8 cellular contexts compared by ENCODE assay signal in the genomic region with DNA sequence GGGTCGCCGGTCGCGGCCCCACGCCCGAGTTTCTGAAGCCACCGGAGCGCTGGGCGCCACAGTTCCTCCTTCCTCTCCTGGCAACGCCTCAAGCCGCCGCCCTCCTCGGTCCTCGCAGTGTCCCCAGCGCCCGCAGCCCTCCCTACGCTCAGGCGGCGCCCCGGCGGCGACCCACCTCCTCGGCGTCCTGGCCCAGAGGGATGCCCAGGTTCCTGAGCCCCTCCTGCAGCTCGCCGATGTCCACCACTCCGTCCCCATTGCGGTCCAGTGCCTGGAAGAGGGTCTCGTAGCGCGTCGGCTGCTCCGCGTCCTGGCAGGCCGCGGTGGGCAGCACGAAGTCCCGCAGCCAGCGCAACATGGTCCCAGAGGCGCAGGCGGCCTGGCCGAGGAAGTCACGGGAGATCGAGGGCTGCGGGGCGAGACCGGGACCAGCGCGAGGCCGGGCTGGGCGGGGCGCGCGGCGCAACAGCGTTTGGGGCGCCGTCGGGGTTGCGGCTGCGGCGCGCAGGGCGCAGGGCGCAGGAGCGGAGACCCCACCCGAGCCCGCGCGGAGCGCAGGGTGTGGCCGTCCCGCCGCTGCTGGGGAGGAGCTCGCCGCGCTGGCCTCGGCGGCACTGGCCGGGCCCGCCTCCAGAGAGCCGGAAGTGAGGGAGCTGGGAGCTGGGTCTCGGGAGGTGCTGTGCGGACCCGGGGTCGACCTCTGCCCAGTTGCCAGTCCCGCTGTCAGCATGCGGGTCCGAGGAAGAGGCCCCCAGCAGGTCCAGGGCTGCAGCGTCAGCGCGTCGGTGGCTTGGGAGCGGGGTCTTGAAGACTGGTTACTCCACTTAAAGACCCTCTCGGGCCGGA. TPM values are rescaled to one million over a fixed set of nuclear protein-coding genes. Genes with fewer than 3 reads are reported as not detected.
DNase-seq lines count a peak whose midpoint lies in the region; ATAC-seq and TF ChIP-seq lines count a peak whose summit lies in the region.

A gene (minus strand): TSS at position 563 of the 846 bp plus-strand sequence. CDS start 205 bp downstream, at position 358.

- H2AFZ ChIP-seq in OCI-LY7 (ENCODE audit: low read length) = peak within 1 kb of the TSS; percentile 78; the same call in 1 of the 2 replicates

- peak within 1 kb of the TSS; percentile 90 to 96 (median 92) for H3K27ac Mint-ChIP-seq in CD14-positive monocyte
- H3K27ac Mint-ChIP-seq in activated T-cell treated with anti-CD3 and anti-CD28 coated beads, Interleukin-2, amount 50 U/mL, for 24 hours = peak within 1 kb of the TSS; percentile 75

- H3K4me3 ChIP-seq in OCI-LY7 (ENCODE audit: low read depth, low read length, poor library complexity, severe bottlenecking) (peak within 1 kb of the TSS; percentile 50), mucosa of stomach (ENCODE audit: low read length) (peak within 1 kb of the TSS; percentile 15)

- H3K9me3 Mint-ChIP-seq in CD14-positive monocyte = peaks cover 0 to 12% (median 5%) of the 10 kb centered on the region in 7 donors
- peaks cover 2% of the 10 kb centered on the region for H3K9me3 Mint-ChIP-seq in activated T-cell treated with anti-CD3 and anti-CD28 coated beads, Interleukin-2, amount 50 U/mL, for 24 hours

- H3K4me1 ChIP-seq in OCI-LY7 (ENCODE audit: insufficient read depth, low read length, poor library complexity, severe bottlenecking) = no peaks in the 10 kb centered on the region
- no peaks in the 10 kb centered on the region for H3K4me1 ChIP-seq in mucosa of stomach (ENCODE audit: control insufficient read depth, insufficient read depth, low read length)

- peaks cover 0 to 3% (median 0%) of the 10 kb centered on the region in 3 donors for H3K27me3 Mint-ChIP-seq in CD14-positive monocyte (ENCODE audit: low read depth in 3 of 3)
- H3K27me3 Mint-ChIP-seq in activated T-cell treated with anti-CD3 and anti-CD28 coated beads, Interleukin-2, amount 50 U/mL, for 24 hours = no peaks in the 10 kb centered on the region

- H3K4me3 Mint-ChIP-seq in CD14-positive monocyte = peak within 1 kb of the TSS; percentile 90 to 94
- H3K4me3 Mint-ChIP-seq in activated T-cell treated with anti-CD3 and anti-CD28 coated beads, Interleukin-2, amount 50 U/mL, for 24 hours = peak within 1 kb of the TSS; percentile 85

- POLR2A ChIA-PET in OCI-LY7 (lab: Charles Lee) = no interaction called here

- TF ChIP-seq POLR2A in erythroblast (IDR thresholded peaks at IDR 0.05; ENCODE audit: low read length) = no peak

- no peaks in the 10 kb centered on the region for H3K27me3 ChIP-seq in mucosa of stomach (ENCODE audit: control insufficient read depth, insufficient read depth, low read length)

- TF ChIP-seq CTCF in CD14-positive monocyte (IDR thresholded peaks at IDR 0.05) (no peak), OCI-LY7 (conservative IDR thresholded peaks at IDR 0.05; ENCODE audit: low read length) (no peak)

- H3K36me3 Mint-ChIP-seq in CD14-positive monocyte = peaks cover 17 to 26% of the 10 kb centered on the region in 2 donors
- H3K36me3 Mint-ChIP-seq in activated T-cell treated with anti-CD3 and anti-CD28 coated beads, Interleukin-2, amount 50 U/mL, for 24 hours (ENCODE audit: low read depth) = peaks cover 14% of the 10 kb centered on the region

- H3K36me3 ChIP-seq in OCI-LY7 (ENCODE audit: insufficient read depth, low read length) (no peaks in the 10 kb centered on the region), mucosa of stomach (ENCODE audit: control insufficient read depth, insufficient read depth, low read length) (no peaks in the 10 kb centered on the region)

- BruUV-seq in OCI-LY7 (replicated peaks; lab: Mats Ljungman, UMichigan) = no TSS peak

- peak within 1 kb of the TSS; percentile 87 for H3K9ac ChIP-seq in mucosa of stomach (ENCODE audit: low read length)

- H3K27ac ChIP-seq in OCI-LY7 (ENCODE audit: low read depth, low read length, poor library complexity, severe bottlenecking) = no peak within 1 kb of the TSS

- H3K4me2 ChIP-seq in OCI-LY7 (ENCODE audit: low read length) = peak within 1 kb of the TSS; percentile 58

- DNase-seq in CD14-positive monocyte (ENCODE audit: low spot score) = peak; percentile 61
- no peak for DNase-seq in OCI-LY7 (ENCODE audit: low spot score)
- peak; percentile 83 for DNase-seq in activated T-cell treated with anti-CD3 and anti-CD28 coated beads, Interleukin-2, amount 50 U/mL, for 24 hours
- peak; percentile 65 to 68 for DNase-seq in erythroblast (lab: John Stamatoyannopoulos, UW)
- peak; percentile 79 for DNase-seq in stimulated activated CD8-positive, alpha-beta memory T cell treated with anti-CD3 and anti-CD28 coated beads, Interleukin-4, amount 100 ng/mL, for 48 hours

- intact Hi-C loops in CD14-positive monocyte (cut with micrococcal nuclease) (no loop called here), OCI-LY7 (cut with micrococcal nuclease; ENCODE audit: unreplicated experiment) (loop anchor here (10.0 kb wide), 2 partner anchors 425 to 445 kb away; no protein-coding TSS in a partner anchor)

- CTCF ChIA-PET in OCI-LY7 (lab: Charles Lee; ENCODE audit: unreplicated experiment) = no interaction called here

- H3K4me1 Mint-ChIP-seq in CD14-positive monocyte = peaks cover 45% of the 10 kb centered on the region
- H3K4me1 Mint-ChIP-seq in activated T-cell treated with anti-CD3 and anti-CD28 coated beads, Interleukin-2, amount 50 U/mL, for 24 hours (ENCODE audit: low read depth) = peaks cover 31% of the 10 kb centered on the region

- H3K9me2 ChIP-seq in OCI-LY7 (ENCODE audit: insufficient read depth, low read length) = no peaks in the 10 kb centered on the region

- no peaks in the 10 kb centered on the region for H3K9me3 ChIP-seq in OCI-LY7 (ENCODE audit: low read length)
- H3K9me3 ChIP-seq in mucosa of stomach (ENCODE audit: control insufficient read depth, low read length) = no peaks in the 10 kb centered on the region

- ATAC-seq in GM19328 (IDR thresholded peaks at IDR 0.05; ENCODE audit: unreplicated experiment) = peak; percentile 85
- peak; percentile 81 for ATAC-seq in HG03521 (IDR thresholded peaks at IDR 0.05; ENCODE audit: unreplicated experiment)

- no peaks in the 10 kb centered on the region for H4K20me1 ChIP-seq in OCI-LY7 (ENCODE audit: insufficient read depth, low read length)

- no peaks in the 10 kb centered on the region for H3K79me2 ChIP-seq in OCI-LY7 (ENCODE audit: insufficient read depth, low read depth, low read length)

RNA-seq across cellular contexts. Expression of the gene that starts here (rescaled TPM):
- polyA plus RNA-seq in CD14-positive monocyte = 10 to 100 TPM; 43.4 to 45.4 TPM
- total RNA-seq in OCI-LY7 (2014; rRNA removed; shearing (Covaris generic)) = not detected in 2 replicates
- not detected in 2 replicates for total RNA-seq in OCI-LY7 (2022)
